ENCODE assay signal across 23 cellular contexts in the genomic region with DNA sequence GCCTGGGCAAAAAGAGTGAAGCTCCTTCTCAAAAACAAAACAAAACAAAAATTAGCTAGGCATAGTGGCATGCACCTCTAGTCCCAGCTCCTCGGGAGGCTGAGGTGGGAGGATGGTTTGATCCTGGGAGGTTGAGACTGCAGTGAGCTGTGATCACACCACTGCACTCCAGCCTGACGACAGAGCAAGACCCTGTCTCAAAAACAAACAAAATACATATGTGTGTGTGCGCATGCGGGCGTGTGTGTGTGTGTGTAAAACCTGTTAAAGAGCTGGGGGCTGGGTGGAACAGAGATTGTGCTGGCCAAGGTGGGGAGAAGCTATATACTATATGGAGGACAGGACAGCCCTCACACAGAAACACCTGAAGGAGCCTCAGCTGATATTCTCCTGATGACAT.
"Had no signal": no experiment of that assay in that cellular context is flagged by ENCODE, and none has a peak within 500 bp of the region (broad histone marks: within the 10 kb centered on the region; RNA-seq: fewer than 3 reads in every experiment).

No MANE protein-coding gene starts in this region.

- H3K9me3 Mint-ChIP-seq: activated CD4-positive, alpha-beta memory T cell treated with anti-CD3 and anti-CD28 coated beads for 36 hours; activated T-cell treated with anti-CD3 and anti-CD28 coated beads, Interleukin-2, amount 50 U/mL, for 24 hours; naive B cell; neural crest cell; T-helper 2 cell treated with Interferon-gamma antibody and Interleukin-4, amounts not matched to agents 5 μg/mL and 100 μg/mL, for 36 hours had no signal

- H3K9ac ChIP-seq: parathyroid adenoma had no signal

- H3K4me3 ChIP-seq: left lung, lung, right atrium auricular region, suprapubic skin, tibial artery had no signal

- H3K9me3 ChIP-seq: left lung, right atrium auricular region, suprapubic skin, tibial artery had no signal

- H3K36me3 Mint-ChIP-seq: activated CD4-positive, alpha-beta memory T cell treated with anti-CD3 and anti-CD28 coated beads for 36 hours; naive B cell had no signal

- H3K27me3 Mint-ChIP-seq: activated CD4-positive, alpha-beta memory T cell treated with anti-CD3 and anti-CD28 coated beads for 36 hours; activated T-cell treated with anti-CD3 and anti-CD28 coated beads, Interleukin-2, amount 50 U/mL, for 24 hours had no signal

- H3K36me3 ChIP-seq: left lung, right atrium auricular region, suprapubic skin, tibial artery, WERI-Rb-1 had no signal

- H3K27me3 ChIP-seq: left lung, right atrium auricular region, suprapubic skin, tibial artery had no signal

- H3K27ac Mint-ChIP-seq: activated CD4-positive, alpha-beta memory T cell treated with anti-CD3 and anti-CD28 coated beads for 36 hours; activated T-cell treated with anti-CD3 and anti-CD28 coated beads, Interleukin-2, amount 50 U/mL, for 24 hours; T-helper 2 cell treated with Interferon-gamma antibody and Interleukin-4, amounts not matched to agents 5 μg/mL and 100 μg/mL, for 36 hours had no signal

- H3K4me1 Mint-ChIP-seq: naive B cell had no signal

- H2AFZ ChIP-seq: parathyroid adenoma had no signal

- H3K4me1 ChIP-seq: left lung, parathyroid adenoma, tibial artery had no signal

- H3K4me3 Mint-ChIP-seq: activated CD4-positive, alpha-beta memory T cell treated with anti-CD3 and anti-CD28 coated beads for 36 hours; activated T-cell treated with anti-CD3 and anti-CD28 coated beads, Interleukin-2, amount 50 U/mL, for 24 hours; naive B cell; neural crest cell; T-helper 2 cell treated with Interferon-gamma antibody and Interleukin-4, amounts not matched to agents 5 μg/mL and 100 μg/mL, for 36 hours had no signal

- H3K79me2 ChIP-seq: parathyroid adenoma had no signal

- ATAC-seq: activated CD4-positive, CD25-positive, alpha-beta regulatory T cell treated with anti-CD3 and anti-CD28 coated beads, Interleukin-2, amount 50 U/mL, for 24 hours; left lung had no signal

- DNase-seq: activated CD4-positive, alpha-beta memory T cell treated with anti-CD3 and anti-CD28 coated beads for 36 hours; activated CD4-positive, alpha-beta T cell treated with anti-CD3 and anti-CD28 coated beads for 48 hours; activated CD8-positive, alpha-beta memory T cell treated with anti-CD3 and anti-CD28 coated beads, Interleukin-2, amount 50 U/mL, for 48 hours; activated gamma-delta T cell; activated naive CD4-positive, alpha-beta T cell treated with anti-CD3 and anti-CD28 coated beads, Interleukin-2, amount 50 U/mL, for 16 hours; activated T-cell treated with anti-CD3 and anti-CD28 coated beads, Interleukin-2, amount 50 U/mL, for 24 hours; anterior cingulate cortex; effector CD8-positive, alpha-beta T cell; left lung; naive B cell; occipital lobe; stimulated activated CD4-positive, alpha-beta T cell treated with anti-CD3 and anti-CD28 coated beads, Interleukin-15, amount 100 ng/mL, for 24 hours; stimulated activated naive CD4-positive, alpha-beta T cell; T-helper 1 cell; tibial artery; WERI-Rb-1 had no signal

- H3K27ac ChIP-seq: left lung, parathyroid adenoma, right atrium auricular region, suprapubic skin, tibial artery, WERI-Rb-1 had no signal
